22 cellular contexts compared by ENCODE assay signal in genomic region chr7:13541326-13541725, GRCh38.
"Had no signal": no experiment of that assay in that cellular context is flagged by ENCODE, and none has a peak within 500 bp of the region (broad histone marks: within the 10 kb centered on the region; RNA-seq: fewer than 3 reads in every experiment).

No MANE protein-coding gene starts in this region.

- DNase-seq: Kasumi-1, KG1, MV-4-11, NCI-H1048, NCI-H1105, NCI-H1417 treated with DMSO at 0.1 percent for 48 hours, NCI-H146, NCI-H1694 treated with DMSO at 0.1 percent for 48 hours, NCI-H1930, NCI-H2081, NCI-H2107, NCI-H2227 treated with DMSO at 0.1 percent for 48 hours, NCI-H524, NCI-H526 treated with DMSO at 0.1 percent for 48 hours, NCI-H774, Right ventricle myocardium superior, RPMI8226, SIG-M5, SW 1271 had no signal

- H3K36me3 ChIP-seq: SJSA1 had no signal

- H3K4me1 ChIP-seq: SJSA1 had no signal

- H3K9me3 ChIP-seq: SJSA1 had no signal

- H3K27ac ChIP-seq: HL-60, SJSA1, SK-N-MC had no signal

- H3K4me3 ChIP-seq: SJSA1, SK-N-MC had no signal

- H3K27me3 ChIP-seq: SJSA1 had no signal
